ENCODE assay signal across 1 cellular context in genomic region chr18:13608791-13609552, GRCh38.
TF ChIP-seq lines count a peak whose summit lies in the region.

No MANE protein-coding gene starts in this region.

TF ChIP-seq in GM12878, 131 proteins besides CTCF, POLR2A, EP300 and RAD21 (continued from another document):
- no peak for TF ChIP-seq CUX1 (IDR thresholded peaks at IDR 0.05; ENCODE audit: insufficient replicate concordance, low read depth, low read length)
- TF ChIP-seq ZBTB4 (CRISPR knock-in tag; IDR thresholded peaks at IDR 0.05): no peak
- TF ChIP-seq NR2C1 (IDR thresholded peaks at IDR 0.05): 0 out of 2 replicates have a peak, but pooled peaks have one; percentile 41
- peak; percentile 74 for TF ChIP-seq ZNF687 (IDR thresholded peaks at IDR 0.05)
- TF ChIP-seq TAF1 (IDR thresholded peaks at IDR 0.05; ENCODE audit: borderline replicate concordance, low read depth, low read length): no peak
- TF ChIP-seq PKNOX1 (IDR thresholded peaks at IDR 0.05): peak; percentile 28; the same call in 1 of the 2 replicates
- no peak for TF ChIP-seq PBX3 (IDR thresholded peaks at IDR 0.05; ENCODE audit: insufficient replicate concordance, low read depth, low read length)
- no peak for TF ChIP-seq HCFC1 (IDR thresholded peaks at IDR 0.05; ENCODE audit: low read length)
- peak; percentile 77 for TF ChIP-seq NR2F1 (conservative IDR thresholded peaks at IDR 0.05)
- 0 out of 2 replicates have a peak, but pooled peaks have one; percentile 17 for TF ChIP-seq YY1 (IDR thresholded peaks at IDR 0.05; ENCODE audit: low read depth, low read length)
- peak; percentile 28 for TF ChIP-seq SKIL (IDR thresholded peaks at IDR 0.05; ENCODE audit: low read depth, poor library complexity, severe bottlenecking)
- TF ChIP-seq SPI1 (IDR thresholded peaks at IDR 0.05; ENCODE audit: borderline replicate concordance, insufficient read depth, low read depth, low read length): 0 out of 2 replicates have a peak, but pooled peaks have one; percentile 5
- no peak for TF ChIP-seq SIN3A (IDR thresholded peaks at IDR 0.05; ENCODE audit: low read depth, low read length)
- peak; percentile 15 for TF ChIP-seq BCL3 (IDR thresholded peaks at IDR 0.05; ENCODE audit: borderline replicate concordance, insufficient read depth, low read depth, low read length, poor library complexity, severe bottlenecking)
- TF ChIP-seq CREM (IDR thresholded peaks at IDR 0.05; ENCODE audit: low read depth): 0 out of 2 replicates have a peak, but pooled peaks have one; percentile 9
